In genomic region chr4:184384056-184384809, GRCh38 we compare ENCODE assay signal across 8 cellular contexts.
DNase-seq lines count a peak whose midpoint lies in the region; ATAC-seq and TF ChIP-seq lines count a peak whose summit lies in the region.

No MANE protein-coding gene starts in this region.

- no peaks in the 10 kb centered on the region for H3K9me3 ChIP-seq in vagina

- no peak for TF ChIP-seq CTCF in AG04449 (IDR thresholded peaks at IDR 0.05; ENCODE audit: insufficient read depth, low read length, missing control alignments)
- TF ChIP-seq CTCF in vagina (IDR thresholded peaks at IDR 0.05), result no peak

- no peak overlapping the region for H3K27ac Mint-ChIP-seq in central memory CD8-positive, alpha-beta T cell (ENCODE audit: low read depth)

- peaks cover 52% of the 10 kb centered on the region for H3K4me1 Mint-ChIP-seq in central memory CD8-positive, alpha-beta T cell

- peak overlapping the region; percentile 81 for H3K27ac ChIP-seq in vagina

- peak; percentile 83 for DNase-seq in AG04449 (ENCODE audit: low read depth, low spot score)
- peak; percentile 73 for DNase-seq in NOMO-1 treated with DMSO at 0.1 percent for 48 hours (lab: John Stamatoyannopoulos, UW; ENCODE audit: unreplicated experiment)
- no peak for DNase-seq in central memory CD8-positive, alpha-beta T cell (ENCODE audit: low spot score in 2 of 2)
- DNase-seq in midbrain (lab: John Stamatoyannopoulos, UW), result peak; percentile 30
- no peak for DNase-seq in vagina (ENCODE audit: extremely low spot score in 2 of 2)
- DNase-seq in DMS114 treated with DMSO at 0.1 percent for 48 hours (lab: John Stamatoyannopoulos, UW; ENCODE audit: unreplicated experiment), result no peak

- peak overlapping the region; percentile 52 for H3K4me3 Mint-ChIP-seq in central memory CD8-positive, alpha-beta T cell

- H3K27me3 Mint-ChIP-seq in central memory CD8-positive, alpha-beta T cell, result no peaks in the 10 kb centered on the region

- H3K4me1 ChIP-seq in vagina, result peaks cover 50% of the 10 kb centered on the region

- CTCF ChIA-PET in AG04449 (lab: Yijun Ruan, JAX), result no interaction called here

- H3K4me3 ChIP-seq in AG04449 (ENCODE audit: low read depth, low read length) (peak overlapping the region; percentile 37), vagina (peak overlapping the region; percentile 18 to 34)

- H3K9me3 Mint-ChIP-seq in central memory CD8-positive, alpha-beta T cell, result no peaks in the 10 kb centered on the region

- H3K27me3 ChIP-seq in vagina, result no peaks in the 10 kb centered on the region

- no peak for TF ChIP-seq POLR2A in vagina (IDR thresholded peaks at IDR 0.05)

- intact Hi-C loops in vagina (cut with DNase I), result loop anchor here (5.0 to 10.0 kb wide), 2 partner anchors 42 to 91 kb away; partner anchors contain the start of gene IRF2

- POLR2A ChIA-PET in AG04449 (lab: Yijun Ruan, JAX), result no interaction called here

- ATAC-seq in GM18520 (IDR thresholded peaks at IDR 0.05; ENCODE audit: unreplicated experiment) (peak; percentile 75), HG02938 (IDR thresholded peaks at IDR 0.05; ENCODE audit: unreplicated experiment) (peak; percentile 77)
- peak; percentile 57 for ATAC-seq in central memory CD8-positive, alpha-beta T cell (replicated peaks; ENCODE audit: extremely low read depth, poor library complexity, severe bottlenecking)

- H3K36me3 Mint-ChIP-seq in central memory CD8-positive, alpha-beta T cell (ENCODE audit: insufficient read depth), result peaks cover 29% of the 10 kb centered on the region

- H3K36me3 ChIP-seq in vagina, result peaks cover 0 to 16% of the 10 kb centered on the region in 2 donors

Comparison
In these comparisons a context has a peak if more than half of its experiments do, and no peak if none do; other contexts are left out.
1. DNase-seq: peak in AG04449 (single experiment), NOMO-1 treated with DMSO at 0.1 percent for 48 hours (single experiment) and midbrain (single experiment); none in central memory CD8-positive, alpha-beta T cell (0 of 2), vagina (0 of 2) and DMS114 treated with DMSO at 0.1 percent for 48 hours (single experiment).
2. Peak in every context shown above with its lines, with median percentiles within 50 percentile points of each other: ATAC-seq.